ENCODE assay signal across 29 cellular contexts in genomic region chr17:55317284-55317683, GRCh38. TPM values are rescaled to one million over a fixed set of nuclear protein-coding genes. Genes with fewer than 3 reads are reported as not detected.
"Had no signal": no experiment of that assay in that cellular context is flagged by ENCODE, and none has a peak within 500 bp of the region (broad histone marks: within the 10 kb centered on the region; RNA-seq: fewer than 3 reads in every experiment).

No MANE protein-coding gene starts in this region.

- H3K36me3 ChIP-seq: neutrophil, pancreas, prostate gland, uterus had no signal

- H3K27ac Mint-ChIP-seq: naive B cell; naive thymus-derived CD8-positive, alpha-beta T cell; natural killer cell treated with Interleukin-12 subunit alpha and Interleukin-12 subunit beta and Interleukin-15 and Interleukin-18, amount 100 ng/mL, for 72 hours; nephron progenitor cell; stimulated activated effector memory CD8-positive, alpha-beta T cell treated with anti-CD3 and anti-CD28 coated beads, Interleukin-12 subunit alpha, Interleukin-12 subunit beta, amount 100 ng/mL, for 72 hours; stimulated activated naive B cell treated with anti-CD40 and anti-IgM and Interleukin-4, amounts not matched to agents 10 μg/mL and 1 μg/mL and 100 μg/mL, for 72 hours; stimulated activated naive CD8-positive, alpha-beta T cell treated with anti-CD3 and anti-CD28 coated beads, Interleukin-15, Interleukin-2, amounts not matched to agents 100 ng/mL and 50 ng/mL, for 24 hours; type B pancreatic cell had no signal

- H3K27me3 ChIP-seq: neutrophil, pancreas, right atrium auricular region, spleen, stomach, thyroid gland, tibial nerve, upper lobe of right lung, uterus had no signal

- H3K27me3 Mint-ChIP-seq: type B pancreatic cell had no signal

- DNase-seq: naive B cell; naive thymus-derived CD8-positive, alpha-beta T cell; nephron progenitor cell; nucleus accumbens; pancreas; retina; spleen; stimulated activated CD4-positive, alpha-beta T cell treated with anti-CD3 and anti-CD28 coated beads, Interleukin-12 subunit alpha, Interleukin-12 subunit beta, amount 100 ng/mL, for 4 hours; stimulated activated CD4-positive, alpha-beta T cell treated with anti-CD3 and anti-CD28 coated beads, Interleukin-1b, Interleukin-23, amount 100 ng/mL, for 48 hours; stimulated activated CD4-positive, alpha-beta T cell treated with anti-CD3 and anti-CD28 coated beads, Interleukin-4, amount 100 ng/mL, for 24 hours; stimulated activated naive B cell treated with anti-CD40 and anti-IgM and Interleukin-4, amounts not matched to agents 10 μg/mL and 1 μg/mL and 100 μg/mL, for 72 hours; stimulated activated naive CD4-positive, alpha-beta T cell treated with Interleukin-2 at 50 U/mL for 16 hours; stomach; thyroid gland; upper lobe of right lung; uterus had no signal

- H3K9me3 ChIP-seq: neutrophil, pancreas, prostate gland, right atrium auricular region, spleen, stomach, thoracic aorta, thyroid gland, tibial nerve, upper lobe of right lung, uterus had no signal

- H3K9me3 Mint-ChIP-seq: naive B cell; naive thymus-derived CD8-positive, alpha-beta T cell; natural killer cell treated with Interleukin-12 subunit alpha and Interleukin-12 subunit beta and Interleukin-15 and Interleukin-18, amount 100 ng/mL, for 72 hours; nephron progenitor cell; neural crest cell; stimulated activated effector memory CD8-positive, alpha-beta T cell treated with anti-CD3 and anti-CD28 coated beads, Interleukin-12 subunit alpha, Interleukin-12 subunit beta, amount 100 ng/mL, for 72 hours; stimulated activated naive B cell treated with anti-CD40 and anti-IgM and Interleukin-4, amounts not matched to agents 10 μg/mL and 1 μg/mL and 100 μg/mL, for 72 hours; stimulated activated naive CD8-positive, alpha-beta T cell treated with anti-CD3 and anti-CD28 coated beads, Interleukin-15, Interleukin-2, amounts not matched to agents 100 ng/mL and 50 ng/mL, for 24 hours had no signal

- H3K36me3 Mint-ChIP-seq: naive B cell; naive thymus-derived CD8-positive, alpha-beta T cell; natural killer cell treated with Interleukin-12 subunit alpha and Interleukin-12 subunit beta and Interleukin-15 and Interleukin-18, amount 100 ng/mL, for 72 hours; stimulated activated naive B cell treated with anti-CD40 and anti-IgM and Interleukin-4, amounts not matched to agents 10 μg/mL and 1 μg/mL and 100 μg/mL, for 72 hours; type B pancreatic cell had no signal

- H3K4me1 Mint-ChIP-seq: naive B cell; naive thymus-derived CD8-positive, alpha-beta T cell; nephron progenitor cell; stimulated activated naive B cell treated with anti-CD40 and anti-IgM and Interleukin-4, amounts not matched to agents 10 μg/mL and 1 μg/mL and 100 μg/mL, for 72 hours had no signal

- ATAC-seq: naive thymus-derived CD8-positive, alpha-beta T cell; natural killer cell treated with Interleukin-12 subunit alpha and Interleukin-12 subunit beta and Interleukin-15 and Interleukin-18, amount 100 ng/mL, for 72 hours; pancreas; sciatic nerve; stimulated activated effector memory CD8-positive, alpha-beta T cell treated with anti-CD3 and anti-CD28 coated beads, Interleukin-12 subunit alpha, Interleukin-12 subunit beta, amount 100 ng/mL, for 72 hours; stimulated activated naive B cell treated with anti-CD40 and anti-IgM and Interleukin-4, amounts not matched to agents 10 μg/mL and 1 μg/mL and 100 μg/mL, for 72 hours; upper lobe of right lung had no signal

- H3K4me1 ChIP-seq: pancreas, prostate gland, right atrium auricular region, spleen, thyroid gland, upper lobe of right lung, uterus had no signal

- H3K4me2 ChIP-seq: smooth muscle cell had no signal

- FAIRE-seq: pancreas had no signal

- H3K27ac ChIP-seq: neutrophil, pancreas, prostate gland, right atrium auricular region, spleen, stomach, thoracic aorta, thyroid gland, tibial nerve, upper lobe of right lung, uterus had no signal

- H3K4me3 Mint-ChIP-seq: naive B cell; naive thymus-derived CD8-positive, alpha-beta T cell; natural killer cell treated with Interleukin-12 subunit alpha and Interleukin-12 subunit beta and Interleukin-15 and Interleukin-18, amount 100 ng/mL, for 72 hours; nephron progenitor cell; neural crest cell; stimulated activated effector memory CD8-positive, alpha-beta T cell treated with anti-CD3 and anti-CD28 coated beads, Interleukin-12 subunit alpha, Interleukin-12 subunit beta, amount 100 ng/mL, for 72 hours; stimulated activated naive B cell treated with anti-CD40 and anti-IgM and Interleukin-4, amounts not matched to agents 10 μg/mL and 1 μg/mL and 100 μg/mL, for 72 hours; stimulated activated naive CD8-positive, alpha-beta T cell treated with anti-CD3 and anti-CD28 coated beads, Interleukin-15, Interleukin-2, amounts not matched to agents 100 ng/mL and 50 ng/mL, for 24 hours; type B pancreatic cell had no signal

- H3K4me3 ChIP-seq: pancreas, prostate gland, right atrium auricular region, skin epidermis, smooth muscle cell, spleen, stomach, thoracic aorta, thyroid gland, tibial nerve, upper lobe of right lung, uterus had no signal

RNA-seq across cellular contexts. Expression of gene HLF, which starts 52.5 kb away (rescaled TPM):
- total RNA-seq: neural crest cell, smooth muscle cell had no signal
